In genomic region chr10:102812213-102812876, GRCh38 we compare ENCODE assay signal across 10 cellular contexts. TPM values are rescaled to one million over a fixed set of nuclear protein-coding genes. Genes with fewer than 3 reads are reported as not detected.
DNase-seq lines count a peak whose midpoint lies in the region; ATAC-seq and TF ChIP-seq lines count a peak whose summit lies in the region.
"Had no signal": no experiment of that assay in that cellular context is flagged by ENCODE, and none has a peak within 500 bp of the region (broad histone marks: within the 10 kb centered on the region; RNA-seq: fewer than 3 reads in every experiment).

No MANE protein-coding gene starts in this region.

- no peak for TF ChIP-seq CTCF in CD4-positive, alpha-beta T cell (IDR thresholded peaks at IDR 0.05)
- no peak for TF ChIP-seq CTCF in activated CD8-positive, alpha-beta T cell treated with anti-CD3 and anti-CD28 coated beads for 36 hours (IDR thresholded peaks at IDR 0.05)
- no peak for TF ChIP-seq CTCF in chondrocyte (IDR thresholded peaks at IDR 0.05)

- H3K27me3 ChIP-seq in CD4-positive, alpha-beta T cell (ENCODE audit: control insufficient read depth, insufficient read depth, low read length), result no peaks in the 10 kb centered on the region
- no peaks in the 10 kb centered on the region for H3K27me3 ChIP-seq in naive thymus-derived CD4-positive, alpha-beta T cell (ENCODE audit: control insufficient read depth in 2 of 2, insufficient read depth in 2 of 2, low read length in 2 of 2)
- H3K27me3 ChIP-seq: Peyer's patch had no signal

- H3K4me3 Mint-ChIP-seq in CD4-positive, alpha-beta T cell, result no peak overlapping the region
- no peak overlapping the region for H3K4me3 Mint-ChIP-seq in activated CD8-positive, alpha-beta T cell treated with anti-CD3 and anti-CD28 coated beads for 36 hours
- H3K4me3 Mint-ChIP-seq in naive thymus-derived CD4-positive, alpha-beta T cell, result peak overlapping the region in 2 of 10 donors; percentile 9 to 67
- H3K4me3 Mint-ChIP-seq in chondrocyte (ENCODE audit: unreplicated experiment), result no peak overlapping the region

- H3K4me1 Mint-ChIP-seq in CD4-positive, alpha-beta T cell (ENCODE audit: low read depth), result peaks cover 9% of the 10 kb centered on the region
- H3K4me1 Mint-ChIP-seq in activated CD8-positive, alpha-beta T cell treated with anti-CD3 and anti-CD28 coated beads for 36 hours (ENCODE audit: low read depth), result peaks cover 18% of the 10 kb centered on the region
- H3K4me1 Mint-ChIP-seq in naive thymus-derived CD4-positive, alpha-beta T cell, result peaks cover 8 to 28% (median 12%) of the 10 kb centered on the region in 7 donors
- H3K4me1 Mint-ChIP-seq in chondrocyte (ENCODE audit: low read depth), result peaks cover 47% of the 10 kb centered on the region

- H3K9me3 ChIP-seq in CD4-positive, alpha-beta T cell (ENCODE audit: control insufficient read depth, low read length), result no peaks in the 10 kb centered on the region
- H3K9me3 ChIP-seq in KOPT-K1 (ENCODE audit: insufficient read depth, low read length, poor library complexity, severe bottlenecking), result no peaks in the 10 kb centered on the region
- H3K9me3 ChIP-seq in naive thymus-derived CD4-positive, alpha-beta T cell (ENCODE audit: control insufficient read depth in 2 of 3, low read length in 3 of 3), result no peaks in the 10 kb centered on the region
- H3K9me3 ChIP-seq: Peyer's patch had no signal

- H3K36me3 ChIP-seq in KOPT-K1 (ENCODE audit: insufficient read depth, low read length), result peaks cover 55% of the 10 kb centered on the region
- H3K36me3 ChIP-seq in naive thymus-derived CD4-positive, alpha-beta T cell (ENCODE audit: control insufficient read depth in 2 of 3, insufficient read depth in 3 of 3, low read length in 3 of 3), result peaks cover 5 to 59% (median 10%) of the 10 kb centered on the region in 3 experiments

- CTCF ChIA-PET in CD4-positive, alpha-beta T cell (lab: Charles Lee), result no interaction called here
- CTCF ChIA-PET in activated CD8-positive, alpha-beta T cell treated with anti-CD3 and anti-CD28 coated beads for 36 hours (lab: Charles Lee), result interaction anchor here (1.8 kb wide), 1 partner anchor 23 kb away, joined by 6 read pairs; no protein-coding TSS in a partner anchor
- CTCF ChIA-PET in naive thymus-derived CD4-positive, alpha-beta T cell (lab: Charles Lee), result no interaction called here

- H3K27ac Mint-ChIP-seq in CD4-positive, alpha-beta T cell, result peak overlapping the region; percentile 32
- H3K27ac Mint-ChIP-seq in activated CD8-positive, alpha-beta T cell treated with anti-CD3 and anti-CD28 coated beads for 36 hours, result peak overlapping the region; percentile 73
- peak overlapping the region; percentile 36 to 88 (median 75) for H3K27ac Mint-ChIP-seq in naive thymus-derived CD4-positive, alpha-beta T cell
- H3K27ac Mint-ChIP-seq in chondrocyte (ENCODE audit: unreplicated experiment), result no peak overlapping the region

- H3K9me3 Mint-ChIP-seq in CD4-positive, alpha-beta T cell, result no peaks in the 10 kb centered on the region
- no peaks in the 10 kb centered on the region for H3K9me3 Mint-ChIP-seq in activated CD8-positive, alpha-beta T cell treated with anti-CD3 and anti-CD28 coated beads for 36 hours
- no peaks in the 10 kb centered on the region for H3K9me3 Mint-ChIP-seq in naive thymus-derived CD4-positive, alpha-beta T cell
- no peaks in the 10 kb centered on the region for H3K9me3 Mint-ChIP-seq in chondrocyte (ENCODE audit: low read depth)

- no peaks in the 10 kb centered on the region for H3K27me3 Mint-ChIP-seq in CD4-positive, alpha-beta T cell
- no peaks in the 10 kb centered on the region for H3K27me3 Mint-ChIP-seq in activated CD8-positive, alpha-beta T cell treated with anti-CD3 and anti-CD28 coated beads for 36 hours
- H3K27me3 Mint-ChIP-seq in naive thymus-derived CD4-positive, alpha-beta T cell, result no peaks in the 10 kb centered on the region
- H3K27me3 Mint-ChIP-seq in chondrocyte (ENCODE audit: low read depth), result no peaks in the 10 kb centered on the region

- H3K4me1 ChIP-seq in naive thymus-derived CD4-positive, alpha-beta T cell (ENCODE audit: control insufficient read depth in 2 of 2, insufficient read depth in 2 of 2, low read length in 2 of 2), result no peaks in the 10 kb centered on the region

- H3K4me3 ChIP-seq in naive thymus-derived CD4-positive, alpha-beta T cell (ENCODE audit: low read length), result no peak overlapping the region
- H3K4me3 ChIP-seq: Peyer's patch had no signal

- H3K27ac ChIP-seq in CD4-positive, alpha-beta T cell (ENCODE audit: low read depth, low read length), result no peak overlapping the region
- peak overlapping the region; percentile 93 for H3K27ac ChIP-seq in KOPT-K1 (ENCODE audit: low read depth, low read length, poor library complexity, severe bottlenecking)
- peak overlapping the region; percentile 37 for H3K27ac ChIP-seq in naive thymus-derived CD4-positive, alpha-beta T cell (ENCODE audit: low read depth, low read length)
- H3K27ac ChIP-seq: KMS-11 had no signal

- ATAC-seq in CD4-positive, alpha-beta T cell (ENCODE audit: poor library complexity), result peak; percentile 46
- ATAC-seq in activated CD8-positive, alpha-beta T cell treated with anti-CD3 and anti-CD28 coated beads for 36 hours, result peak; percentile 53
- peak; percentile 53 for ATAC-seq in naive thymus-derived CD4-positive, alpha-beta T cell

- intact Hi-C loops in CD4-positive, alpha-beta T cell (cut with DNase I, micrococcal nuclease), result no loop called here
- intact Hi-C loops in activated CD8-positive, alpha-beta T cell treated with anti-CD3 and anti-CD28 coated beads for 36 hours (cut with micrococcal nuclease), result no loop called here
- intact Hi-C loops in naive thymus-derived CD4-positive, alpha-beta T cell (cut with micrococcal nuclease), result no loop called here

- POLR2A ChIA-PET in CD4-positive, alpha-beta T cell (lab: Charles Lee), result no interaction called here
- POLR2A ChIA-PET in activated CD8-positive, alpha-beta T cell treated with anti-CD3 and anti-CD28 coated beads for 36 hours (lab: Charles Lee), result no interaction called here
- POLR2A ChIA-PET in naive thymus-derived CD4-positive, alpha-beta T cell (lab: Charles Lee), result interaction anchor here (0.6 kb wide), 2 partner anchors 17 to 27 kb away, joined by 3 read pairs; no protein-coding TSS in a partner anchor

- DNase-seq in CD4-positive, alpha-beta T cell, result no peak
- no peak for DNase-seq in activated CD8-positive, alpha-beta T cell treated with anti-CD3 and anti-CD28 coated beads for 36 hours
- no peak for DNase-seq in naive thymus-derived CD4-positive, alpha-beta T cell
- no peak for DNase-seq in chondrocyte (ENCODE audit: low spot score)
- DNase-seq in activated effector memory CD4-positive, alpha-beta T cell treated with Interleukin-2 at 50 U/mL for 16 hours, result no peak
- DNase-seq in NCI-H1105 treated with DMSO at 0.1 percent for 48 hours (lab: John Stamatoyannopoulos, UW), result no peak
- DNase-seq in globus pallidus (ENCODE audit: low spot score), result no peak

- peaks cover 54% of the 10 kb centered on the region for H3K36me3 Mint-ChIP-seq in CD4-positive, alpha-beta T cell (ENCODE audit: low read depth)
- H3K36me3 Mint-ChIP-seq in activated CD8-positive, alpha-beta T cell treated with anti-CD3 and anti-CD28 coated beads for 36 hours (ENCODE audit: low read depth), result peaks cover 13% of the 10 kb centered on the region
- peaks cover 0 to 32% (median 17%) of the 10 kb centered on the region in 5 donors for H3K36me3 Mint-ChIP-seq in naive thymus-derived CD4-positive, alpha-beta T cell
- H3K36me3 Mint-ChIP-seq in chondrocyte (ENCODE audit: low read depth), result peaks cover 33% of the 10 kb centered on the region

RNA-seq across cellular contexts. Expression of gene CYP17A1, which starts 24.9 kb away (rescaled TPM):
- total RNA-seq in CD4-positive, alpha-beta T cell, result not detected
- not detected for total RNA-seq in activated CD8-positive, alpha-beta T cell treated with anti-CD3 and anti-CD28 coated beads for 36 hours
- not detected for total RNA-seq in naive thymus-derived CD4-positive, alpha-beta T cell
- not detected for polyA plus RNA-seq in naive thymus-derived CD4-positive, alpha-beta T cell
- not detected in 3 replicates for total RNA-seq in chondrocyte
- total RNA-seq: Peyer's patch had no signal

RNA-seq across cellular contexts. Expression of gene BORCS7, which starts 41.7 kb away (rescaled TPM):
- total RNA-seq in CD4-positive, alpha-beta T cell, result 10 to 100 TPM; 10.6 to 11.6 TPM
- 1 to 10 TPM; 6.4 to 6.8 TPM for total RNA-seq in activated CD8-positive, alpha-beta T cell treated with anti-CD3 and anti-CD28 coated beads for 36 hours
- total RNA-seq in naive thymus-derived CD4-positive, alpha-beta T cell, result 10 to 100 TPM; 11.6 to 20.2 (median 13.3) TPM
- polyA plus RNA-seq in naive thymus-derived CD4-positive, alpha-beta T cell, result 10 to 100 TPM; 30.0 to 56.5 TPM
- 15.5 to 23.4 TPM (median 17.5 TPM) in 3 replicates for total RNA-seq in chondrocyte

RNA-seq across cellular contexts. Expression of gene AS3MT, which starts 56.9 kb away (rescaled TPM):
- total RNA-seq in CD4-positive, alpha-beta T cell, result under 1 TPM; 0.67 to 0.77 TPM
- total RNA-seq in activated CD8-positive, alpha-beta T cell treated with anti-CD3 and anti-CD28 coated beads for 36 hours, result 1 to 10 TPM in 1 of 2 experiments, not detected in 1; 1.4 TPM
- 1 to 10 TPM in 4 of 5 experiments, under 1 TPM in 1; 0.39 to 3.7 (median 2.1) TPM for total RNA-seq in naive thymus-derived CD4-positive, alpha-beta T cell
- polyA plus RNA-seq in naive thymus-derived CD4-positive, alpha-beta T cell, result under 1 TPM in 1 of 2 donors, not detected in 1; 0.08 TPM
- 2.2 to 3.7 TPM (median 2.3 TPM) in 3 replicates for total RNA-seq in chondrocyte
